ENCODE assay signal across 22 cellular contexts in the genomic region with DNA sequence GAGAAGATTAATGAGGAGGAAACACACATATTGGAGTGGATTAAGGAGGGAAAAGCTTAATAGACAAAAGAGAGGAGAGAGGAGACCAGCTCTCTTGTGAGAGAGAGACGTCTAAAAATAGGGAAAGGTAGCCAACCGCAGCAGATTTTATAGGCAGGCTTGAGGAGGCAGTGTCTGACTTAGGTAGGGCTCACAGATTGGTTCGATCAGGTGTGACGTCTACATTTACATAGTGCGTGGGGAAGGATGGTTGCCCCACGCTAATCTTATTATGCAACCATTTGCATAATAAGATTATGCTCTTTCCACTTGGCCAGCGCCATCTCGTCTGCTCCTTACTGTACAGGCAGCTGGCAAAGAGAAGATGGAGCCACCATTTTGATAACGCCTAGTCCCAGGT.
DNase-seq lines count a peak whose midpoint lies in the region; ATAC-seq, FAIRE-seq and TF ChIP-seq lines count a peak whose summit lies in the region.
"Had no signal": no experiment of that assay in that cellular context is flagged by ENCODE, and none has a peak within 500 bp of the region (broad histone marks: within the 10 kb centered on the region; RNA-seq: fewer than 3 reads in every experiment).

No MANE protein-coding gene starts in this region.

- no peaks in the 10 kb centered on the region for H3K36me3 ChIP-seq in small intestine (ENCODE audit: control insufficient read depth in 2 of 2, insufficient read depth in 2 of 2, low read length in 2 of 2)

- H3K27me3 ChIP-seq in small intestine (ENCODE audit: control insufficient read depth in 2 of 2, insufficient read depth in 2 of 2, low read length in 2 of 2): no peaks in the 10 kb centered on the region

- DNase-seq in D721Med (ENCODE audit: insufficient read length, low spot score) (peak; percentile 33), NCI-H524 (lab: John Stamatoyannopoulos, UW) (peak; percentile 57 to 88), small intestine (no peak)
- DNase-seq in stimulated activated naive CD8-positive, alpha-beta T cell treated with anti-CD3 and anti-CD28 coated beads, Interleukin-15, Interleukin-2, amounts not matched to agents 100 U/mL and 50 U/mL, for 24 hours: no peak
- DNase-seq: H9, HFFc6, MV-4-11, NCI-H1105, NCI-H1436 treated with DMSO at 0.1 percent for 48 hours, NCI-H187 treated with DMSO at 0.1 percent for 48 hours, NCI-H446 treated with DMSO at 0.1 percent for 48 hours, SIG-M5, T-helper 17 cell had no signal

- FAIRE-seq in D721Med (lab: Jason Lieb, UNC): peak; percentile 97
- FAIRE-seq in small intestine (lab: Jason Lieb, UNC): no peak
- FAIRE-seq: GM12892, HTR-8/SVneo, K562, RCC 7860 had no signal

- no peak overlapping the region for H3K4me3 ChIP-seq in small intestine (ENCODE audit: low read depth in 1 of 2, low read length in 2 of 2)
- H3K4me3 ChIP-seq: GM23338, K562 had no signal

- no peak for TF ChIP-seq CTCF in D721Med (IDR thresholded peaks at IDR 0.05; ENCODE audit: insufficient read depth, missing control alignments)
- no peak for TF ChIP-seq CTCF in VCaP (conservative IDR thresholded peaks at IDR 0.05)

- 82 to 85% (median 84%) methylated on average over 9 of the region's 9 CpGs for WGBS in small intestine, 3 donors

- ATAC-seq in GM19324 (IDR thresholded peaks at IDR 0.05; ENCODE audit: low FRiP score, unreplicated experiment) (no peak), HG03460 (IDR thresholded peaks at IDR 0.05; ENCODE audit: unreplicated experiment) (no peak)
- no peak for ATAC-seq in stimulated activated naive CD8-positive, alpha-beta T cell treated with anti-CD3 and anti-CD28 coated beads, Interleukin-15, Interleukin-2, amounts not matched to agents 100 U/mL and 50 U/mL, for 24 hours
- ATAC-seq: GM23338, K562, SK-N-SH treated with all-trans-retinoic acid at 6 μM for 48 hours, T-helper 17 cell had no signal

- peak overlapping the region; percentile 11; the same call in 1 of the 2 replicates for H3K27ac ChIP-seq in VCaP
- H3K27ac ChIP-seq in small intestine (ENCODE audit: low read depth in 1 of 2, low read length in 1 of 2): no peak overlapping the region

- no peaks in the 10 kb centered on the region for H3K9me3 ChIP-seq in small intestine (ENCODE audit: control insufficient read depth, low read depth)

- no peaks in the 10 kb centered on the region for H3K4me1 ChIP-seq in small intestine (ENCODE audit: control insufficient read depth in 2 of 2, insufficient read depth in 1 of 2, low read depth in 1 of 2, low read length in 1 of 2)

Comparison
In these comparisons a context has a peak if more than half of its experiments do, and no peak if none do; other contexts are left out.
1. DNase-seq: peak in D721Med (single experiment) and NCI-H524 (2 of 2); none in small intestine (single experiment) and stimulated activated naive CD8-positive, alpha-beta T cell treated with anti-CD3 and anti-CD28 coated beads, Interleukin-15, Interleukin-2, amounts not matched to agents 100 U/mL and 50 U/mL, for 24 hours (single experiment).